13 cellular contexts compared by ENCODE assay signal in genomic region chr1:16520435-16521287, GRCh38. TPM values are rescaled to one million over a fixed set of nuclear protein-coding genes. Genes with fewer than 3 reads are reported as not detected.
A peak's percentile ranks its signal among the peaks of the same experiment; 100 is the strongest.
DNase-seq lines count a peak whose midpoint lies in the region; ATAC-seq and TF ChIP-seq lines count a peak whose summit lies in the region.
"Not testable (repeated sequence)": the region's sequence is repeated elsewhere in the genome, so short reads cannot be mapped to it uniquely, and the experiment has no call there.
"Had no signal": no experiment of that assay in that cellular context is flagged by ENCODE, and none has a peak within 500 bp of the region (broad histone marks: within the 10 kb centered on the region; RNA-seq: fewer than 3 reads in every experiment).

No MANE protein-coding gene starts in this region.

- in situ Hi-C loops in astrocyte of the spinal cord (cut with HindIII; ENCODE audit: low sequenced_read_pairs), result not testable (repeated sequence)

- not testable (repeated sequence) for H3K27me3 ChIP-seq in H7 (ENCODE audit: control insufficient read depth, insufficient read depth, low read length); testis
- peaks cover 14% of the 10 kb centered on the region for H3K27me3 ChIP-seq in hepatocyte

- POLR2A ChIA-PET in activated CD8-positive, alpha-beta T cell treated with anti-CD3 and anti-CD28 coated beads for 36 hours (lab: Charles Lee), result not testable (repeated sequence)

- not testable (repeated sequence) for H3K36me3 ChIP-seq in H7 (replicated peaks; ENCODE audit: control insufficient read depth, insufficient read depth, low read length); hepatocyte (replicated peaks; ENCODE audit: insufficient read depth, low read depth); testis (ENCODE audit: low read depth, missing control alignments)

- 22% methylated on average over 48 of the region's 48 CpGs for WGBS in hepatocyte (ENCODE audit: low lambda C conversion rate, missing lambda C conversion rate)
- 27 to 55% methylated on average over 20 to 48 of the region's 48 CpGs for WGBS in testis, 2 donors

- not testable (repeated sequence) for H3K9me3 ChIP-seq in hepatocyte (ENCODE audit: low read depth); testis

- not testable (repeated sequence) for H3K36me3 Mint-ChIP-seq in activated CD8-positive, alpha-beta T cell treated with anti-CD3 and anti-CD28 coated beads for 36 hours (ENCODE audit: low read depth); endothelial cell (ENCODE audit: low read depth, unreplicated experiment); osteocyte (ENCODE audit: unreplicated experiment)

- H2AFZ ChIP-seq in hepatocyte, result peak overlapping the region; percentile 80

- not testable (repeated sequence) for H3K27ac ChIP-seq in hepatocyte
- peak overlapping the region in 1 of 2 donors; percentile 24 for H3K27ac ChIP-seq in testis

- CTCF ChIA-PET in activated CD8-positive, alpha-beta T cell treated with anti-CD3 and anti-CD28 coated beads for 36 hours (lab: Charles Lee), result not testable (repeated sequence)

- ATAC-seq in activated CD8-positive, alpha-beta T cell treated with anti-CD3 and anti-CD28 coated beads for 36 hours, result not testable (repeated sequence)

- H4K20me1 ChIP-seq in hepatocyte (ENCODE audit: insufficient read depth, poor library complexity, severe bottlenecking), result not testable (repeated sequence)

- TF ChIP-seq CTCF in activated CD8-positive, alpha-beta T cell treated with anti-CD3 and anti-CD28 coated beads for 36 hours (IDR thresholded peaks at IDR 0.05); endothelial cell (IDR thresholded peaks at IDR 0.05; ENCODE audit: unreplicated experiment); hepatocyte (IDR thresholded peaks at IDR 0.05; ENCODE audit: poor library complexity); osteocyte (IDR thresholded peaks at IDR 0.05); testis (IDR thresholded peaks at IDR 0.05): not testable (repeated sequence)
- TF ChIP-seq CTCF in astrocyte of the spinal cord (IDR thresholded peaks at IDR 0.05; ENCODE audit: low read depth, low read length), result peak; percentile 7

- not testable (repeated sequence) for H3K9me2 ChIP-seq in hepatocyte (replicated peaks; ENCODE audit: insufficient read depth)

- H3K4me1 ChIP-seq in hepatocyte (ENCODE audit: insufficient read depth); testis: not testable (repeated sequence)

- intact Hi-C loops in activated CD8-positive, alpha-beta T cell treated with anti-CD3 and anti-CD28 coated beads for 36 hours (cut with micrococcal nuclease); testis (cut with DNase I; ENCODE audit: low total_unique reads): not testable (repeated sequence)

- TF ChIP-seq POLR2A in testis (IDR thresholded peaks at IDR 0.05), result not testable (repeated sequence)

- not testable (repeated sequence) for H3K27ac Mint-ChIP-seq in activated CD8-positive, alpha-beta T cell treated with anti-CD3 and anti-CD28 coated beads for 36 hours; endothelial cell (ENCODE audit: unreplicated experiment); osteocyte (ENCODE audit: unreplicated experiment)

- DNase-seq in H7 (peak; percentile 33), astrocyte of the spinal cord (ENCODE audit: low read depth, low spot score) (peak; percentile 44), endothelial cell (ENCODE audit: low spot score) (peak; percentile 21), hepatocyte (ENCODE audit: low spot score) (peak; percentile 16), lung microvascular endothelial cell (ENCODE audit: low read depth in 2 of 2) (peak; percentile 11 to 12)
- DNase-seq in activated CD8-positive, alpha-beta T cell treated with anti-CD3 and anti-CD28 coated beads for 36 hours, result peak; percentile 15
- DNase-seq in osteocyte (ENCODE audit: extremely low spot score, unreplicated experiment); testis: not testable (repeated sequence)

- not testable (repeated sequence) for H3K79me2 ChIP-seq in hepatocyte

- H3K27me3 Mint-ChIP-seq in activated CD8-positive, alpha-beta T cell treated with anti-CD3 and anti-CD28 coated beads for 36 hours, result peaks cover 26% of the 10 kb centered on the region
- H3K27me3 Mint-ChIP-seq in endothelial cell (ENCODE audit: unreplicated experiment), result not testable (repeated sequence)
- H3K27me3 Mint-ChIP-seq in osteocyte (ENCODE audit: unreplicated experiment), result peaks cover 78% of the 10 kb centered on the region

- H3K9me3 Mint-ChIP-seq in activated CD8-positive, alpha-beta T cell treated with anti-CD3 and anti-CD28 coated beads for 36 hours; endothelial cell (ENCODE audit: unreplicated experiment); osteocyte (ENCODE audit: unreplicated experiment): not testable (repeated sequence)

- peak overlapping the region; percentile 66 for H3K4me2 ChIP-seq in hepatocyte

- H3K4me1 Mint-ChIP-seq in activated CD8-positive, alpha-beta T cell treated with anti-CD3 and anti-CD28 coated beads for 36 hours (ENCODE audit: low read depth); endothelial cell (ENCODE audit: unreplicated experiment); osteocyte (ENCODE audit: unreplicated experiment): not testable (repeated sequence)

- H3K4me3 ChIP-seq in H7 (ENCODE audit: insufficient read depth, low read depth, low read length) (peak overlapping the region; percentile 29; the same call in 1 of the 2 replicates), astrocyte of the spinal cord (ENCODE audit: low read depth, low read length) (peak overlapping the region; percentile 40), testis (peak overlapping the region; percentile 20 to 36)
- H3K4me3 ChIP-seq in hepatocyte, result not testable (repeated sequence)

- H3K4me3 Mint-ChIP-seq in activated CD8-positive, alpha-beta T cell treated with anti-CD3 and anti-CD28 coated beads for 36 hours, result peak overlapping the region; percentile 56
- H3K4me3 Mint-ChIP-seq in endothelial cell (ENCODE audit: unreplicated experiment), result peak overlapping the region; percentile 79
- H3K4me3 Mint-ChIP-seq in osteocyte (ENCODE audit: unreplicated experiment), result peak overlapping the region; percentile 40

RNA-seq across cellular contexts. Expression of gene RNU1-1, which starts 6.6 kb away (rescaled TPM):
- total RNA-seq in H7 (2014; rRNA removed; shearing (Covaris generic)), result under 0.01 TPM in 2 replicates
- total RNA-seq in activated CD8-positive, alpha-beta T cell treated with anti-CD3 and anti-CD28 coated beads for 36 hours, result 1,000 to 10,000 TPM in 1 of 2 experiments, 100 to 1,000 TPM in 1; 820 to 1,043 TPM
- total RNA-seq in endothelial cell (ENCODE audit: unreplicated experiment) (3,428 TPM), hepatocyte (under 0.01 TPM in 2 replicates), lung microvascular endothelial cell (under 0.01 and 5,258 TPM in 2 replicates), osteocyte (2,650 and 2,859 TPM in 2 replicates), testis (under 1 TPM; under 0.01 TPM)
- polyA plus RNA-seq in hepatocyte (not detected in 2 replicates), testis (ENCODE audit: insufficient read depth, low read depth, low replicate concordance) (18.9 TPM)
- total RNA-seq: H4 had no signal
- polyA plus RNA-seq: CD4-positive, alpha-beta memory T cell; mammary epithelial cell; SK-N-SH; small intestine had no signal
